10 cellular contexts compared by ENCODE assay signal in the genomic region with DNA sequence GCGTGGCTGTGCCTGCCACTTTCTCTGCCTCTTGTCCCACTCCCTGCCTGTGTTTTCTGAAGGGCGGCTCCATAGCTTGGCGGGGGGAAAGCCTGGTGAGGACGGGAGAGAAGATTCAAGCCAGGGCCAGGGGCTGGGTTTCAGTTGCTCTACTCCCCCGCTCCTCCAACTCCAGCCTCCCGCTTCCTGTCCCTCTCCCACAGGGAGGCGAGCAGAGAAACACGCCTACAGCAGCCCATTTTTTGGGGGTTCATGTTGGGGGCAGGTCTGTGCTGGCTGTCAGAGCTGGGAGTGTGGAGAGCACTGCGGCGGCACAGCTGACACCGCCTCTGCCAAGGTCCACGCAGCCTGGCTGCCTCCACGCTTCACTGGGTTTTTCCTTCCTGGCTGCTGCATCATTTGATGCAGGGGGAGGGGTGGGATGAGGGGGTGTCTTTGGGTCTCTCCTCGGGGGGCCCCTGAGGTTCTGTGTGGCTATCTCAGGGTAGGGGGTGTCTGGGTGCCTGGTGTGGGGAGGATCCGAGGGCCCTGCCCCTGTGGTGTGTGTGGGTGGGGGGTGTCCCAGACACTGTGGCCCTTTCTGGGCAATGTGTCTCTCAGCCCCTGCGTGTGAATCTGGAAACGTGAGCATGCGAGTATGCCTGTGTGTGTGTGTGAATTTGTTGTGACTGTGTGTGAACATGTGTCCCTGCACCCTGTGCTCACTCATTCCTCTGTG.
DNase-seq lines count a peak whose midpoint lies in the region; ATAC-seq, FAIRE-seq and TF ChIP-seq lines count a peak whose summit lies in the region.
"Had no signal": no experiment of that assay in that cellular context is flagged by ENCODE, and none has a peak within 500 bp of the region (broad histone marks: within the 10 kb centered on the region; RNA-seq: fewer than 3 reads in every experiment).

No MANE protein-coding gene starts in this region.

- DNase-seq in GM12864 (ENCODE audit: low read depth) (peak; percentile 10), NCI-H1092 treated with DMSO at 0.1 percent for 48 hours (lab: John Stamatoyannopoulos, UW) (peak; percentile 49), retina (peak; percentile 80), cerebellar nuclear complex (lab: John Stamatoyannopoulos, UW) (no peak), D721Med (ENCODE audit: insufficient read length, low spot score) (no peak)
- DNase-seq: esophagus squamous epithelium, naive B cell had no signal

- H3K4me1 Mint-ChIP-seq in dendritic cell treated with granulocyte-macrophage colony-stimulating factor and Interleukin-4, amounts not matched to agents 40 ng/mL and 50 ng/mL, for 4 days (ENCODE audit: low read depth), result peaks cover 88% of the 10 kb centered on the region

- no peak for FAIRE-seq in D721Med (lab: Jason Lieb, UNC)

- ATAC-seq in HG03460 (IDR thresholded peaks at IDR 0.05; ENCODE audit: unreplicated experiment) (no peak), GM19395 (IDR thresholded peaks at IDR 0.05; ENCODE audit: unreplicated experiment) (no peak)

- no peak for TF ChIP-seq CTCF in GM12864 (IDR thresholded peaks at IDR 0.05; ENCODE audit: low read depth, low read length, missing control alignments)
- TF ChIP-seq CTCF in D721Med (IDR thresholded peaks at IDR 0.05; ENCODE audit: insufficient read depth, missing control alignments), result no peak

- no peaks in the 10 kb centered on the region for H3K9me3 Mint-ChIP-seq in dendritic cell treated with granulocyte-macrophage colony-stimulating factor and Interleukin-4, amounts not matched to agents 40 ng/mL and 50 ng/mL, for 4 days
- H3K9me3 Mint-ChIP-seq: naive B cell had no signal

- H3K4me3 Mint-ChIP-seq in dendritic cell treated with granulocyte-macrophage colony-stimulating factor and Interleukin-4, amounts not matched to agents 40 ng/mL and 50 ng/mL, for 4 days, result no peak overlapping the region

- no peaks in the 10 kb centered on the region for H3K36me3 Mint-ChIP-seq in dendritic cell treated with granulocyte-macrophage colony-stimulating factor and Interleukin-4, amounts not matched to agents 40 ng/mL and 50 ng/mL, for 4 days (ENCODE audit: low read depth)
- H3K36me3 Mint-ChIP-seq: naive B cell had no signal

- no peak overlapping the region for H3K4me3 ChIP-seq in GM12864 (ENCODE audit: low read depth, low read length)
- H3K4me3 ChIP-seq: esophagus squamous epithelium had no signal

- H3K27ac Mint-ChIP-seq in dendritic cell treated with granulocyte-macrophage colony-stimulating factor and Interleukin-4, amounts not matched to agents 40 ng/mL and 50 ng/mL, for 4 days, result peak overlapping the region; percentile 65

- peaks cover 4% of the 10 kb centered on the region for H3K27me3 Mint-ChIP-seq in dendritic cell treated with granulocyte-macrophage colony-stimulating factor and Interleukin-4, amounts not matched to agents 40 ng/mL and 50 ng/mL, for 4 days

- intact Hi-C loops in dendritic cell treated with granulocyte-macrophage colony-stimulating factor and Interleukin-4, amounts not matched to agents 40 ng/mL and 50 ng/mL, for 4 days (cut with micrococcal nuclease), result no loop called here

Comparison
In these comparisons a context has a peak if more than half of its experiments do, and no peak if none do; other contexts are left out.
1. DNase-seq: peak in GM12864 (single experiment), NCI-H1092 treated with DMSO at 0.1 percent for 48 hours (single experiment) and retina (single experiment); none in cerebellar nuclear complex (0 of 2) and D721Med (single experiment).